ENCODE assay signal across 10 cellular contexts in genomic region chr1:230123280-230124186, GRCh38. TPM values are rescaled to one million over a fixed set of nuclear protein-coding genes. Genes with fewer than 3 reads are reported as not detected.
DNase-seq lines count a peak whose midpoint lies in the region; ATAC-seq, FAIRE-seq and TF ChIP-seq lines count a peak whose summit lies in the region.
"Had no signal": no experiment of that assay in that cellular context is flagged by ENCODE, and none has a peak within 500 bp of the region (broad histone marks: within the 10 kb centered on the region; RNA-seq: fewer than 3 reads in every experiment).

No MANE protein-coding gene starts in this region.

- H3K27me3 Mint-ChIP-seq in activated naive CD8-positive, alpha-beta T cell, result no peaks in the 10 kb centered on the region

- H3K9ac ChIP-seq in BLaER1 treated with 17β-estradiol and CSF1 and Interleukin-3, amounts not matched to agents 10 nM and 100 nM, result peak overlapping the region in 8 of 11 experiments; percentile 16 to 83 (median 60); a peak in 13 of 22 replicates

- peak overlapping the region; percentile 19 for H3K4me3 Mint-ChIP-seq in activated naive CD8-positive, alpha-beta T cell

- peaks cover 0 to 17% (median 0%) of the 10 kb centered on the region in 11 experiments; a peak in 5 of 22 replicates for H3K36me3 ChIP-seq in BLaER1 treated with 17β-estradiol and CSF1 and Interleukin-3, amounts not matched to agents 10 nM and 100 nM
- H3K36me3 ChIP-seq in pancreas, result no peaks in the 10 kb centered on the region

- H3K4me1 Mint-ChIP-seq in activated naive CD8-positive, alpha-beta T cell (ENCODE audit: low read depth), result peaks cover 77% of the 10 kb centered on the region

- H3K4me3 ChIP-seq in BLaER1 treated with 17β-estradiol and CSF1 and Interleukin-3, amounts not matched to agents 10 nM and 100 nM, result peak overlapping the region in 3 of 10 experiments; percentile 18 to 50 (median 37); a peak in 5 of 20 replicates
- H3K4me3 ChIP-seq in pancreas, result no peak overlapping the region

- peak overlapping the region in 8 of 11 experiments; percentile 18 to 93 (median 82); a peak in 16 of 22 replicates for H3K27ac ChIP-seq in BLaER1 treated with 17β-estradiol and CSF1 and Interleukin-3, amounts not matched to agents 10 nM and 100 nM
- peak overlapping the region in 1 of 4 donors; percentile 9 for H3K27ac ChIP-seq in pancreas

- H3K4me2 ChIP-seq in BLaER1 treated with 17β-estradiol and CSF1 and Interleukin-3, amounts not matched to agents 10 nM and 100 nM, result peak overlapping the region; percentile 68 to 99 (median 94)

- no peaks in the 10 kb centered on the region for H3K9me3 ChIP-seq in BLaER1 treated with 17β-estradiol and CSF1 and Interleukin-3, amounts not matched to agents 10 nM and 100 nM (replicated peaks in 1 of 11)
- no peaks in the 10 kb centered on the region for H3K9me3 ChIP-seq in pancreas

- H3K27ac Mint-ChIP-seq in activated naive CD8-positive, alpha-beta T cell, result peak overlapping the region; percentile 81

- intact Hi-C loops in posterior vena cava (cut with DNase I), result no loop called here
- intact Hi-C loops in pancreas (cut with DNase I), result no loop called here

- no peak for TF ChIP-seq CTCF in pancreas (IDR thresholded peaks at IDR 0.05)

- ATAC-seq in GM19324 (IDR thresholded peaks at IDR 0.05; ENCODE audit: low FRiP score, unreplicated experiment), result peak; percentile 89
- peak; percentile 77 for ATAC-seq in HG03108 (IDR thresholded peaks at IDR 0.05; ENCODE audit: unreplicated experiment)
- no peak for ATAC-seq in pancreas

- H3K9me3 Mint-ChIP-seq in activated naive CD8-positive, alpha-beta T cell (ENCODE audit: low read depth), result no peaks in the 10 kb centered on the region

- 66 to 69% methylated on average over 13 of the region's 13 CpGs for WGBS in pancreas, 2 donors

- peaks cover 8 to 90% (median 65%) of the 10 kb centered on the region in 11 experiments; a peak in 20 of 22 replicates for H4K20me1 ChIP-seq in BLaER1 treated with 17β-estradiol and CSF1 and Interleukin-3, amounts not matched to agents 10 nM and 100 nM

- DNase-seq in posterior vena cava (ENCODE audit: low spot score) (no peak), DMS79 (lab: John Stamatoyannopoulos, UW) (no peak), amniotic stem cell (lab: John Stamatoyannopoulos, UW) (no peak), pancreas (no peak)

- no peaks in the 10 kb centered on the region for H3K27me3 ChIP-seq in BLaER1 treated with 17β-estradiol and CSF1 and Interleukin-3, amounts not matched to agents 10 nM and 100 nM
- H3K27me3 ChIP-seq in pancreas, result no peaks in the 10 kb centered on the region

- H3K4me1 ChIP-seq in BLaER1 treated with 17β-estradiol and CSF1 and Interleukin-3, amounts not matched to agents 10 nM and 100 nM, result peaks cover 93 to 100% (median 100%) of the 10 kb centered on the region in 10 experiments
- H3K4me1 ChIP-seq in pancreas, result peaks cover 0 to 43% (median 21%) of the 10 kb centered on the region in 3 donors

- no peak for FAIRE-seq in pancreas (lab: Jason Lieb, UNC)
- FAIRE-seq: G401.6, TTC549 had no signal

- peaks cover 12% of the 10 kb centered on the region for H3K36me3 Mint-ChIP-seq in activated naive CD8-positive, alpha-beta T cell

RNA-seq across cellular contexts. Expression of gene GALNT2, which starts 56.5 kb away (rescaled TPM):
- total RNA-seq in posterior vena cava (10 to 100 TPM; 72.6 to 79.6 TPM), pancreas (100 to 1,000 TPM in 1 of 6 donors, 10 to 100 TPM in 5; 50.7 to 118 (median 71.3) TPM)
- 10 to 100 TPM; 18.3 to 24.2 TPM for polyA plus RNA-seq in pancreas

Comparison
In these comparisons a context has a peak if more than half of its experiments do, and no peak if none do; other contexts are left out.
1. ATAC-seq: peak in GM19324 (single experiment) and HG03108 (single experiment); none in pancreas (0 of 4).